19 cellular contexts compared by ENCODE assay signal in the genomic region with DNA sequence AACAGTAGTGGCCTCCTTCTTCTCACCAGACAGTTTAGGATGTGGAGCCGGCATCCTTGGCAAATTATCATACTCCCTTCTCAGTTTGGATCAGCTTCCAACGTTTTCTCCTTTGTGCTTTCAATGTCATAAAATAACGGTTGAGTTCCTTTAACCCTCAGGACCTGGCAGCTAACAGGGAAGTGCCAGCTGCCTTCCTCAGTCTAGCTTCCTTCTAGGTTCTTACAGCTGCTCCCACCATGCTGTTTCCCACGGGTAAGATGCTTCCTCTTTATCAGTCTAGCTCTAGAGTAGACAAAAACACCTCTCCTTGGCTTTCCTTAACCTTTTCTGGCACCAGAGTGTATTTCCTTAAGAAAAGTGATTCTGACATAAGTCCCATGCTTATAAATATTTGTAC. TPM values are rescaled to one million over a fixed set of nuclear protein-coding genes. Genes with fewer than 3 reads are reported as not detected.
DNase-seq lines count a peak whose midpoint lies in the region; ATAC-seq, FAIRE-seq and TF ChIP-seq lines count a peak whose summit lies in the region.
"Had no signal": no experiment of that assay in that cellular context is flagged by ENCODE, and none has a peak within 500 bp of the region (broad histone marks: within the 10 kb centered on the region; RNA-seq: fewer than 3 reads in every experiment).

No MANE protein-coding gene starts in this region.

- H3K4ac ChIP-seq in IMR-90 (ENCODE audit: low read depth, low read length) = no peak overlapping the region

- TF ChIP-seq POLR2A in IMR-90 (IDR thresholded peaks at IDR 0.05; ENCODE audit: low read depth, low read length) (no peak), gastroesophageal sphincter (IDR thresholded peaks at IDR 0.05) (no peak)

- H3K23ac ChIP-seq in IMR-90 (ENCODE audit: low read depth, low read length) = no peak overlapping the region

- TF ChIP-seq EP300 in gastroesophageal sphincter (IDR thresholded peaks at IDR 0.05) = no peak

- H3K4me1 ChIP-seq in IMR-90 (ENCODE audit: control insufficient read depth, insufficient read depth, low read length) (peaks cover 2% of the 10 kb centered on the region; the same call in 1 of the 2 replicates), gastroesophageal sphincter (peaks cover 0 to 15% (median 0%) of the 10 kb centered on the region in 3 donors), psoas muscle (peaks cover 13% of the 10 kb centered on the region), small intestine (ENCODE audit: control insufficient read depth in 2 of 2, insufficient read depth in 1 of 2, low read depth in 1 of 2, low read length in 1 of 2) (no peaks in the 10 kb centered on the region)
- H3K4me1 ChIP-seq: ascending aorta, prostate gland, SJSA1 had no signal

- BruUV-seq in IMR-90 (replicated peaks; lab: Mats Ljungman, UMichigan) = no TSS peak

- peaks cover 7% of the 10 kb centered on the region; the same call in 1 of the 2 replicates for H3K9me1 ChIP-seq in IMR-90 (ENCODE audit: insufficient read depth, low read length)

- CTCF ChIA-PET in IMR-90 (lab: Yijun Ruan, JAX) = interaction anchor here (0.9 kb wide), 1 partner anchor 303 kb away, joined by 4 read pairs; no protein-coding TSS in a partner anchor
- CTCF ChIA-PET in GM10248 (lab: Yijun Ruan, JAX) = interaction anchor here (0.7 to 1.6 kb wide), 6 partner anchors 11 to 210 kb away, joined by 3 to 6 read pairs (median 3); no protein-coding TSS in a partner anchor

- no peak overlapping the region for H2AK5ac ChIP-seq in IMR-90 (ENCODE audit: low read depth, low read length)

- no peak overlapping the region for H2BK5ac ChIP-seq in IMR-90 (ENCODE audit: low read depth, low read length, poor library complexity, severe bottlenecking)

- no peak for FAIRE-seq in small intestine (lab: Jason Lieb, UNC)

- peak; percentile 11 for DNase-seq in IMR-90
- peak; percentile 44 for DNase-seq in NOMO-1 treated with dmso at 0.1 percent for 144 hours (lab: John Stamatoyannopoulos, UW; ENCODE audit: unreplicated experiment)
- no peak for DNase-seq in psoas muscle
- DNase-seq in small intestine = no peak
- no peak for DNase-seq in HuH-7.5 (ENCODE audit: low spot score)
- DNase-seq in GM10248 (ENCODE audit: extremely low spot score) = no peak
- DNase-seq: activated naive CD4-positive, alpha-beta T cell treated with anti-CD3 and anti-CD28 coated beads, Interleukin-2, amount 50 U/mL, for 16 hours; activated T-cell treated with anti-CD3 and anti-CD28 coated beads, Interleukin-2, amount 50 U/mL, for 72 hours; NCI-H1436; NCI-H2171; NCI-H69; stimulated activated CD4-positive, alpha-beta T cell treated with anti-CD3 and anti-CD28 coated beads, Interleukin-4, amount 100 ng/mL, for 1 hour; stimulated activated naive CD8-positive, alpha-beta T cell treated with anti-CD3 and anti-CD28 coated beads, Interleukin-15, Interleukin-2, amounts not matched to agents 100 U/mL and 50 U/mL, for 24 hours; transverse colon had no signal

- in situ Hi-C loops in IMR-90 (cut with MboI; ENCODE audit: low sequenced_read_pairs) = no loop called here

- no peak overlapping the region for H3K9ac ChIP-seq in IMR-90 (ENCODE audit: low read depth, low read length)

- H4K20me1 ChIP-seq in IMR-90 (ENCODE audit: insufficient read depth, low read length) = no peaks in the 10 kb centered on the region

- H4K5ac ChIP-seq in IMR-90 (ENCODE audit: low read depth, low read length) = no peak overlapping the region

- H4K8ac ChIP-seq in IMR-90 (ENCODE audit: low read depth in 2 of 2, low read length in 2 of 2) = no peak overlapping the region

- H2BK20ac ChIP-seq in IMR-90 (ENCODE audit: low read depth, low read length) = no peak overlapping the region

- dilution Hi-C loops in IMR-90 (cut with HindIII; ENCODE audit: low sequenced_read_pairs, unreplicated experiment) = no loop called here

- H3K9me3 ChIP-seq in IMR-90 (ENCODE audit: control insufficient read depth, insufficient read depth, low read length) = no peaks in the 10 kb centered on the region
- H3K9me3 ChIP-seq in gastroesophageal sphincter = no peaks in the 10 kb centered on the region
- H3K9me3 ChIP-seq in psoas muscle = no peaks in the 10 kb centered on the region
- H3K9me3 ChIP-seq in small intestine (ENCODE audit: control insufficient read depth, low read depth) = no peaks in the 10 kb centered on the region
- H3K9me3 ChIP-seq: ascending aorta, prostate gland, SJSA1, transverse colon had no signal

- no peak overlapping the region for H2AK9ac ChIP-seq in IMR-90 (replicated peaks; ENCODE audit: low read depth, low read length, poor library complexity)

- H3K36me3 ChIP-seq in IMR-90 (ENCODE audit: control insufficient read depth, insufficient read depth, low read length) = peaks cover 17% of the 10 kb centered on the region
- H3K36me3 ChIP-seq in gastroesophageal sphincter = peaks cover 0 to 83% of the 10 kb centered on the region in 2 donors
- peaks cover 0 to 65% of the 10 kb centered on the region in 2 donors for H3K36me3 ChIP-seq in psoas muscle (ENCODE audit: insufficient read depth in 1 of 2, low read depth in 1 of 2)
- H3K36me3 ChIP-seq in small intestine (ENCODE audit: control insufficient read depth in 2 of 2, insufficient read depth in 2 of 2, low read length in 2 of 2) = no peaks in the 10 kb centered on the region
- H3K36me3 ChIP-seq: transverse colon had no signal

- H2BK120ac ChIP-seq in IMR-90 (ENCODE audit: low read depth, low read length) = no peak overlapping the region

- H2BK15ac ChIP-seq in IMR-90 (ENCODE audit: low read depth, low read length) = no peak overlapping the region

- H3K14ac ChIP-seq in IMR-90 (replicated peaks; ENCODE audit: low read depth, low read length) = no peak overlapping the region

- no peak overlapping the region for H2AFZ ChIP-seq in IMR-90 (replicated peaks; ENCODE audit: low read length, poor library complexity)

- ATAC-seq in IMR-90 (ENCODE audit: low read depth) (no peak), gastroesophageal sphincter (no peak), psoas muscle (no peak)
- ATAC-seq: activated T-cell treated with anti-CD3 and anti-CD28 coated beads, Interleukin-2, amount 50 U/mL, for 72 hours; esophagus mucosa; stimulated activated naive CD8-positive, alpha-beta T cell treated with anti-CD3 and anti-CD28 coated beads, Interleukin-15, Interleukin-2, amounts not matched to agents 100 U/mL and 50 U/mL, for 24 hours had no signal

- H3K4me2 ChIP-seq in IMR-90 (ENCODE audit: low read depth, low read length) = no peak overlapping the region

- H4K91ac ChIP-seq in IMR-90 (ENCODE audit: insufficient read depth, low read depth, low read length) = no peak overlapping the region

- H3K27me3 ChIP-seq in IMR-90 (ENCODE audit: control insufficient read depth, insufficient read depth, low read length) (no peaks in the 10 kb centered on the region), gastroesophageal sphincter (no peaks in the 10 kb centered on the region), psoas muscle (ENCODE audit: insufficient read depth in 3 of 3, low read length in 2 of 3) (no peaks in the 10 kb centered on the region), small intestine (ENCODE audit: control insufficient read depth in 2 of 2, insufficient read depth in 2 of 2, low read length in 2 of 2) (no peaks in the 10 kb centered on the region)
- H3K27me3 ChIP-seq: ascending aorta, SJSA1, transverse colon had no signal

- POLR2A ChIA-PET in IMR-90 (lab: Charles Lee; ENCODE audit: unreplicated experiment) (no interaction called here), GM10248 (lab: Yijun Ruan, JAX) (no interaction called here)

- H3K4me3 ChIP-seq in IMR-90 (ENCODE audit: insufficient read depth, low read depth, low read length) (no peak overlapping the region), gastroesophageal sphincter (no peak overlapping the region), psoas muscle (no peak overlapping the region), small intestine (ENCODE audit: low read depth in 1 of 2, low read length in 2 of 2) (no peak overlapping the region)
- H3K4me3 ChIP-seq: ascending aorta, prostate gland, SJSA1, transverse colon had no signal

- TF ChIP-seq CTCF in IMR-90 (conservative IDR thresholded peaks at IDR 0.05; ENCODE audit: low read depth, low read length) = no peak
- no peak for TF ChIP-seq CTCF in gastroesophageal sphincter (IDR thresholded peaks at IDR 0.05)
- TF ChIP-seq CTCF in psoas muscle (IDR thresholded peaks at IDR 0.05) = no peak
- no peak for TF ChIP-seq CTCF in GM10248 (IDR thresholded peaks at IDR 0.05; ENCODE audit: control extremely low read depth, extremely low read depth, low read depth, missing control alignments)

- no peaks in the 10 kb centered on the region for H3K79me1 ChIP-seq in IMR-90 (ENCODE audit: low read depth in 1 of 2, low read length in 2 of 2)

- no peak overlapping the region for H3K56ac ChIP-seq in IMR-90 (ENCODE audit: extremely low read depth, insufficient read depth, low read length)

- intact Hi-C loops in IMR-90 (cut with micrococcal nuclease) = no loop called here
- intact Hi-C loops in psoas muscle (cut with DNase I) = loop anchor here in 1 of 2 donors (10.0 kb wide), 1 partner anchor 47 kb away; no protein-coding TSS in a partner anchor

- no peak overlapping the region for H3K27ac ChIP-seq in IMR-90 (ENCODE audit: insufficient read depth, low read length)
- peak overlapping the region in 3 of 4 donors; percentile 51 to 74 (median 63) for H3K27ac ChIP-seq in gastroesophageal sphincter
- peak overlapping the region; percentile 42 for H3K27ac ChIP-seq in psoas muscle
- no peak overlapping the region for H3K27ac ChIP-seq in small intestine (ENCODE audit: low read depth in 1 of 2, low read length in 1 of 2)
- H3K27ac ChIP-seq: ascending aorta, SJSA1 had no signal

- 21% methylated on average over 3 of the region's 4 CpGs; no CpG with 5 or more reads in 1 of the 2 experiments for WGBS in IMR-90 (ENCODE audit: extremely low coverage in 2 of 2, insufficient read length in 1 of 2), 2 experiments
- WGBS in gastroesophageal sphincter (ENCODE audit: low coverage in 1 of 2), 2 donors = 28 to 32% methylated on average over 4 of the region's 4 CpGs
- 20 to 30% (median 21%) methylated on average over 4 of the region's 4 CpGs for whole genome bisulfite sequencing in psoas muscle, 3 donors
- WGBS in small intestine, 3 donors = 8 to 33% (median 18%) methylated on average over 4 of the region's 4 CpGs

- H3K18ac ChIP-seq in IMR-90 (ENCODE audit: low read depth, low read length) = no peak overlapping the region

- no peak for TF ChIP-seq RAD21 in IMR-90 (IDR thresholded peaks at IDR 0.05; ENCODE audit: low read length)

TF ChIP-seq in IMR-90, 13 proteins besides CTCF, POLR2A, EP300 and RAD21 (continues in another document):
- TF ChIP-seq BHLHE40 (IDR thresholded peaks at IDR 0.05; ENCODE audit: low read depth, low read length) (no peak), MXI1 (IDR thresholded peaks at IDR 0.05; ENCODE audit: borderline replicate concordance, low read depth, low read length) (no peak)

RNA-seq across cellular contexts. Expression of gene BLVRA, which starts 33.2 kb away (rescaled TPM):
- total RNA-seq in IMR-90 (2012; rRNA removed) = 32.3 and 35.8 TPM in 2 replicates
- polyA plus RNA-seq in IMR-90 (2012; rRNA removed) = 47.1 and 50.8 TPM in 2 replicates
- 32.2 and 46.4 TPM in 2 replicates for polyA plus RNA-seq in IMR-90 (2012; cell fraction: cytosol; rRNA removed)
- 8.3 and 20.3 TPM in 2 replicates for polyA plus RNA-seq in IMR-90 (2012; cell fraction: nucleus; rRNA removed; ENCODE audit: low replicate concordance)
- total RNA-seq in gastroesophageal sphincter = 100 to 1,000 TPM in 2 of 4 donors, 10 to 100 TPM in 2; 65.6 to 113 (median 92.6) TPM
- total RNA-seq in psoas muscle = 10 to 100 TPM; 35.8 to 50.9 (median 40.2) TPM
- polyA plus RNA-seq in psoas muscle = 10 to 100 TPM; 36.1 to 52.9 (median 49.7) TPM
- polyA plus RNA-seq in small intestine = 10 to 100 TPM in 2 of 3 donors, 1 to 10 TPM in 1; 3.4 to 22.2 (median 21.3) TPM

Comparison
In these comparisons a context has a peak if more than half of its experiments do, and no peak if none do; other contexts are left out.
1. DNase-seq: peak in IMR-90 (single experiment) and NOMO-1 treated with dmso at 0.1 percent for 144 hours (single experiment); none in psoas muscle (0 of 2), small intestine (single experiment), HuH-7.5 (single experiment) and GM10248 (single experiment).
2. H3K27ac ChIP-seq: peak in gastroesophageal sphincter (3 of 4) and psoas muscle (single experiment); none in IMR-90 (single experiment) and small intestine (0 of 2).